22 cellular contexts compared by ENCODE assay signal in the genomic region with DNA sequence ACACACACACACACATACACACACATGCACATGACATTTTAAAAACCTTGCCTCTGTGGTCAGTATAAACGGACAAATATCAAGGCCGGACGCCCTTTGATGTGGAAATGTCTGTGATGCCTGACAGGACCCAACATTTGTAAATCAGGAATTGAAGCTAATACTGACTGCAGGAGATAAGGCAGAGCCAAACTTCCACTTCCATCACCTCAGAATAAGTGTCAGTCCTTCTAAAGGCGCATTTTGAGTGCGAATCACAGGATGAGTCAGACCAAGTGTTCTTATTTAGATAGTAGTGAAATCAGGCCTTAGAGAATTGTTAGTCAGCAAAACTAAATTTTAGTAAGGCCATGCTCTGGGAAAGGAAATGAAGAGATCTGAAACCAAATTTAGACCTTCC.
DNase-seq lines count a peak whose midpoint lies in the region; ATAC-seq, FAIRE-seq and TF ChIP-seq lines count a peak whose summit lies in the region.
"Had no signal": no experiment of that assay in that cellular context is flagged by ENCODE, and none has a peak within 500 bp of the region (broad histone marks: within the 10 kb centered on the region; RNA-seq: fewer than 3 reads in every experiment).

No MANE protein-coding gene starts in this region.

- no peak for FAIRE-seq in astrocyte (lab: Jason Lieb, UNC)
- FAIRE-seq: frontal cortex had no signal

- no peak overlapping the region for H2AFZ ChIP-seq in astrocyte (ENCODE audit: low read depth, low read length)

- no peak overlapping the region for H3K4me2 ChIP-seq in astrocyte (ENCODE audit: low read length)

- no peaks in the 10 kb centered on the region for H3K9me3 ChIP-seq in astrocyte (ENCODE audit: insufficient read depth, low read depth, low read length)
- H3K9me3 ChIP-seq in left lung = peaks cover 0 to 3% of the 10 kb centered on the region in 2 donors
- H3K9me3 ChIP-seq: BE2C had no signal

- H3K27ac Mint-ChIP-seq in astrocyte (ENCODE audit: unreplicated experiment) = peak overlapping the region; percentile 70
- H3K27ac Mint-ChIP-seq: dendritic cell treated with granulocyte-macrophage colony-stimulating factor and Interleukin-4, amounts not matched to agents 40 ng/mL and 50 ng/mL, for 4 days; T-helper 17 cell had no signal

- H3K4me3 ChIP-seq in astrocyte (ENCODE audit: insufficient read depth, low read depth, low read length) (no peak overlapping the region), left lung (no peak overlapping the region)

- H3K79me2 ChIP-seq in astrocyte (ENCODE audit: insufficient read depth, low read length) = no peaks in the 10 kb centered on the region

- no peak overlapping the region for H3K9ac ChIP-seq in astrocyte (ENCODE audit: low read length)

- intact Hi-C loops in left lung (cut with DNase I) = no loop called here

- no peaks in the 10 kb centered on the region for H3K9me3 Mint-ChIP-seq in astrocyte (ENCODE audit: unreplicated experiment)

- DNase-seq in ELR (ENCODE audit: low read depth) = peak; percentile 68
- peak; percentile 37 for DNase-seq in astrocyte (ENCODE audit: low read depth)
- DNase-seq in myocyte (ENCODE audit: low read depth) = peak; percentile 1
- no peak for DNase-seq in NCI-H446 treated with DMSO at 0.1 percent for 48 hours (lab: John Stamatoyannopoulos, UW)
- no peak for DNase-seq in left lung
- no peak for DNase-seq in iPS-NIHi11 (ENCODE audit: low spot score)
- DNase-seq: activated CD4-positive, alpha-beta T cell treated with anti-CD3 and anti-CD28 coated beads for 48 hours; activated T-cell treated with anti-CD3 and anti-CD28 coated beads, Interleukin-2, amount 50 U/mL, for 4 hours; amniotic stem cell; BE2C; DMS79; islet precursor cell; NCI-H1105 treated with DMSO at 0.1 percent for 48 hours; retina; stimulated activated CD4-positive, alpha-beta T cell treated with anti-CD3 and anti-CD28 coated beads, Interleukin-2, amount 100 ng/mL, for 48 hours; T-helper 17 cell had no signal

- H3K4me1 ChIP-seq in astrocyte (ENCODE audit: insufficient read depth, low read length) (peaks cover 3% of the 10 kb centered on the region), left lung (no peaks in the 10 kb centered on the region)
- H3K4me1 ChIP-seq: BE2C had no signal

- no peaks in the 10 kb centered on the region for H3K36me3 ChIP-seq in astrocyte (ENCODE audit: insufficient read depth, low read length)
- no peaks in the 10 kb centered on the region for H3K36me3 ChIP-seq in left lung
- H3K36me3 ChIP-seq: BE2C had no signal

- H3K4me1 Mint-ChIP-seq in astrocyte (ENCODE audit: low read depth, unreplicated experiment) = peaks cover 41% of the 10 kb centered on the region
- H3K4me1 Mint-ChIP-seq: T-helper 17 cell had no signal

- H3K4me3 Mint-ChIP-seq in astrocyte (ENCODE audit: unreplicated experiment) = no peak overlapping the region
- H3K4me3 Mint-ChIP-seq: activated T-cell treated with anti-CD3 and anti-CD28 coated beads, Interleukin-2, amount 50 U/mL, for 4 hours; dendritic cell treated with granulocyte-macrophage colony-stimulating factor and Interleukin-4, amounts not matched to agents 40 ng/mL and 50 ng/mL, for 4 days; T-helper 17 cell had no signal

- no peaks in the 10 kb centered on the region for H3K27me3 Mint-ChIP-seq in astrocyte (ENCODE audit: low read depth, unreplicated experiment)
- H3K27me3 Mint-ChIP-seq: dendritic cell treated with granulocyte-macrophage colony-stimulating factor and Interleukin-4, amounts not matched to agents 40 ng/mL and 50 ng/mL, for 4 days; T-helper 17 cell had no signal

- no peaks in the 10 kb centered on the region for H3K27me3 ChIP-seq in astrocyte (ENCODE audit: insufficient read depth, low read length)
- H3K27me3 ChIP-seq in left lung = no peaks in the 10 kb centered on the region
- H3K27me3 ChIP-seq: BE2C had no signal

- H3K36me3 Mint-ChIP-seq in astrocyte (ENCODE audit: low read depth, unreplicated experiment) = no peaks in the 10 kb centered on the region

- H3K27ac ChIP-seq in astrocyte (ENCODE audit: low read depth, low read length) (no peak overlapping the region), left lung (no peak overlapping the region)

- no peaks in the 10 kb centered on the region for H4K20me1 ChIP-seq in astrocyte (ENCODE audit: insufficient read depth, low read length)

- TF ChIP-seq CTCF in astrocyte (IDR thresholded peaks at IDR 0.05; ENCODE audit: insufficient read depth, low read depth, low read length) (no peak), left lung (IDR thresholded peaks at IDR 0.05) (no peak)

- ATAC-seq in HG02885 (IDR thresholded peaks at IDR 0.05; ENCODE audit: poor library complexity, unreplicated experiment) = peak; percentile 38
- ATAC-seq in GM21576 (IDR thresholded peaks at IDR 0.05; ENCODE audit: unreplicated experiment) = no peak
- no peak for ATAC-seq in left lung
- ATAC-seq: activated T-cell treated with anti-CD3 and anti-CD28 coated beads, Interleukin-2, amount 50 U/mL, for 4 hours; HCT116; Panc1; T-helper 17 cell had no signal

Comparison
In these comparisons a context has a peak if more than half of its experiments do, and no peak if none do; other contexts are left out.
1. DNase-seq: peak in ELR (single experiment), astrocyte (single experiment) and myocyte (single experiment); none in NCI-H446 treated with DMSO at 0.1 percent for 48 hours (single experiment), left lung (0 of 2) and iPS-NIHi11 (single experiment).